Comparison of ENCODE assay signal across 8 cellular contexts in genomic region chr4:52665592-52665991, GRCh38. TPM values are rescaled to one million over a fixed set of nuclear protein-coding genes. Genes with fewer than 3 reads are reported as not detected.
A peak's percentile ranks its signal among the peaks of the same experiment; 100 is the strongest.
DNase-seq lines count a peak whose midpoint lies in the region; FAIRE-seq and TF ChIP-seq lines count a peak whose summit lies in the region.

No MANE protein-coding gene starts in this region.

- H4K8ac ChIP-seq in H9 (replicated peaks; ENCODE audit: insufficient read length, low read depth, low read length), result no peak overlapping the region

- TF ChIP-seq CTCF in GM13977 (IDR thresholded peaks at IDR 0.05; ENCODE audit: extremely low read depth, insufficient read depth, missing control alignments), result peak; percentile 58
- peak; percentile 43; the same call in 2 of the 3 replicates for TF ChIP-seq CTCF in H9 (conservative IDR thresholded peaks at IDR 0.05)
- peak; percentile 8 for TF ChIP-seq CTCF in foreskin fibroblast (IDR thresholded peaks at IDR 0.05; ENCODE audit: low read depth, low read length)

- H3K27ac ChIP-seq in H9 (ENCODE audit: insufficient read length, low read depth, low read length) (no peak overlapping the region), small intestine (ENCODE audit: low read depth in 1 of 2, low read length in 1 of 2) (no peak overlapping the region)

- H4K20me1 ChIP-seq in H9 (ENCODE audit: control insufficient read depth, insufficient read depth, insufficient read length), result no peaks in the 10 kb centered on the region

- in situ Hi-C loops in GM13977 (cut with MboI; ENCODE audit: low pct_unique_long_range_greater_than_20kb, low sequenced_read_pairs, unreplicated experiment), result loop anchor here (10.0 kb wide), 1 partner anchor 49 kb away; no protein-coding TSS in a partner anchor

- H2BK5ac ChIP-seq in H9 (ENCODE audit: insufficient read length, low read length), result no peak overlapping the region

- no peak overlapping the region for H4K91ac ChIP-seq in H9 (ENCODE audit: insufficient read length, low read depth, low read length)

- H3K9me3 Mint-ChIP-seq in H9, result peaks cover 17 to 25% of the 10 kb centered on the region in 2 experiments; a peak in 4 of 5 replicates

- no CpG with 5 or more reads among the region's 2 CpGs for WGBS in H9 (ENCODE audit: extremely low coverage, insufficient read length, low lambda C conversion rate)
- 43 to 53% (median 45%) methylated on average over 2 of the region's 2 CpGs for WGBS in small intestine, 3 donors

- H3K4me2 ChIP-seq in H9 (ENCODE audit: insufficient read depth, insufficient read length, low read length), result no peak overlapping the region

- no peak overlapping the region for H2BK12ac ChIP-seq in H9 (ENCODE audit: insufficient read length, low read depth, low read length)

- FAIRE-seq in small intestine (lab: Jason Lieb, UNC), result no peak

- no peak overlapping the region for H2BK20ac ChIP-seq in H9 (ENCODE audit: low read depth, low read length, poor library complexity, severe bottlenecking)

- no peak overlapping the region for H3K14ac ChIP-seq in H9 (ENCODE audit: insufficient read depth, low read length)

- H3K27me3 ChIP-seq in H9 (ENCODE audit: insufficient read depth, low read length) (no peaks in the 10 kb centered on the region), small intestine (ENCODE audit: control insufficient read depth in 2 of 2, insufficient read depth in 2 of 2, low read length in 2 of 2) (no peaks in the 10 kb centered on the region)

- H3K79me2 ChIP-seq in H9 (ENCODE audit: insufficient read depth, low read length), result no peaks in the 10 kb centered on the region

- H3K27me3 Mint-ChIP-seq in H9 (ENCODE audit: low read depth), result peaks cover 13% of the 10 kb centered on the region

- H3K4me3 ChIP-seq in foreskin fibroblast (ENCODE audit: low read depth in 1 of 2, low read length in 2 of 2), result no peak overlapping the region
- H3K4me3 ChIP-seq in small intestine (ENCODE audit: low read depth in 1 of 2, low read length in 2 of 2), result no peak overlapping the region

- H3K4me1 ChIP-seq in H9 (ENCODE audit: insufficient read depth, low read length) (no peaks in the 10 kb centered on the region), small intestine (ENCODE audit: control insufficient read depth in 2 of 2, insufficient read depth in 1 of 2, low read depth in 1 of 2, low read length in 1 of 2) (peaks cover 2 to 7% of the 10 kb centered on the region in 2 donors)

- H3K18ac ChIP-seq in H9 (ENCODE audit: insufficient read length, low read depth, low read length), result no peak overlapping the region

- no peak overlapping the region for H3K23ac ChIP-seq in H9 (ENCODE audit: insufficient read length, low read depth, low read length)

- no peak overlapping the region for H3K56ac ChIP-seq in H9 (ENCODE audit: insufficient read length, low read depth, low read length)

- no peak overlapping the region for H3K4ac ChIP-seq in H9 (ENCODE audit: low read depth, low read length)

- H3K27ac Mint-ChIP-seq in H9, result no peak overlapping the region

- no peaks in the 10 kb centered on the region for H3K79me1 ChIP-seq in H9 (ENCODE audit: insufficient read depth, low read depth, low read length, poor library complexity, severe bottlenecking)

- H2BK15ac ChIP-seq in H9 (ENCODE audit: low read depth, low read length), result no peak overlapping the region

- no peak overlapping the region for H2AFZ ChIP-seq in H9 (ENCODE audit: low read length)

- H3T11ph ChIP-seq in H9 (ENCODE audit: low read length), result no peak overlapping the region

- H2AK5ac ChIP-seq in H9 (ENCODE audit: insufficient read length, low read length), result no peak overlapping the region

- H3K4me3 Mint-ChIP-seq in H9, result no peak overlapping the region

- peak; percentile 45 for DNase-seq in GM13977 (ENCODE audit: low spot score)
- no peak for DNase-seq in H9
- DNase-seq in NCI-H69 (lab: John Stamatoyannopoulos, UW), result peak; percentile 28
- DNase-seq in foreskin fibroblast, result no peak
- no peak for DNase-seq in activated T-cell treated with anti-CD3 and anti-CD28 coated beads for 4 hours
- no peak for DNase-seq in DMS114 treated with DMSO at 0.1 percent for 48 hours (lab: John Stamatoyannopoulos, UW; ENCODE audit: unreplicated experiment)
- no peak for DNase-seq in amniotic stem cell (lab: John Stamatoyannopoulos, UW)
- no peak for DNase-seq in small intestine

- H3K9ac ChIP-seq in H9 (ENCODE audit: extremely low read depth, insufficient read length, low read length), result no peak overlapping the region

- H3K23me2 ChIP-seq in H9 (ENCODE audit: insufficient read length, low read depth, low read length, poor library complexity, severe bottlenecking), result no peaks in the 10 kb centered on the region

- peaks cover 19 to 47% (median 20%) of the 10 kb centered on the region in 3 experiments for H3K36me3 Mint-ChIP-seq in H9 (ENCODE audit: insufficient read depth in 1 of 3, low read depth in 3 of 3)

- no peak overlapping the region for H2BK120ac ChIP-seq in H9 (ENCODE audit: low read depth, low read length, poor library complexity, severe bottlenecking)

- H4K5ac ChIP-seq in H9 (ENCODE audit: insufficient read length, low read depth, low read length), result no peak overlapping the region

- H3K4me1 Mint-ChIP-seq in H9, result peaks cover 13 to 23% of the 10 kb centered on the region in 2 experiments

- H3K9me3 ChIP-seq in H9 (ENCODE audit: control insufficient read depth, low read depth, low read length) (peaks cover 8% of the 10 kb centered on the region), small intestine (ENCODE audit: control insufficient read depth, low read depth) (no peaks in the 10 kb centered on the region)

- H3K36me3 ChIP-seq in small intestine (ENCODE audit: control insufficient read depth in 2 of 2, insufficient read depth in 2 of 2, low read length in 2 of 2), result no peaks in the 10 kb centered on the region

RNA-seq across cellular contexts. Expression of gene USP46, which starts 6.5 kb away (rescaled TPM):
- total RNA-seq in H9 (2021), result 53.6 and 59.8 TPM in 2 replicates
- 1 to 10 TPM; 2.2 to 4.2 (median 3.1) TPM for polyA plus RNA-seq in small intestine

Comparison
In these comparisons a context has a peak if more than half of its experiments do, and no peak if none do; other contexts are left out.
1. DNase-seq: peak in GM13977 (single experiment) and NCI-H69 (single experiment); none in H9 (single experiment), foreskin fibroblast (0 of 2), activated T-cell treated with anti-CD3 and anti-CD28 coated beads for 4 hours (single experiment), DMS114 treated with DMSO at 0.1 percent for 48 hours (single experiment), amniotic stem cell (single experiment) and small intestine (single experiment).
2. CTCF ChIP-seq: peak in every context shown above with its lines; median percentile 58 in GM13977; 43 in H9; 8 in foreskin fibroblast.